In the genomic region with DNA sequence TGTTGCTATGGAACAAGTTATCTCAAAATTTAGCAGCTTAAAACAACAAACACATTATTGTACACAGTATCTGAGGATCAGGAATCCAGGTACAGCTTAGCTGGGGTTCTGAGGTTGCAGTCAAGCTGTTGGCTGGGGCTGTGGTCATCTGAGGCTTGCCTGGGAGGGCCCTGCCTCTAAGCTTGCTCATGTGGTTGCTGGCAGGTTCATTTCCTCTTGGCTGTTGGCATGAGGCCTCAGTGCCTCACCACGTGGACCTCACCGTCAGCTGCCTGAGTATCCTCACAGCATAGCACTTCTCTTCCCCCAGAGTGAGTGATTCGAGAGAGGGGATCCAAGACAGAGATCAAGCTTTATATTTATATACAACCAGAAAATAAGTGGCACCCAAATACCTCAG, we compare ENCODE assay signal across 10 cellular contexts. TPM values are rescaled to one million over a fixed set of nuclear protein-coding genes. Genes with fewer than 3 reads are reported as not detected.
A peak's percentile ranks its signal among the peaks of the same experiment; 100 is the strongest.
DNase-seq lines count a peak whose midpoint lies in the region; ATAC-seq lines count a peak whose summit lies in the region.
"Had no signal": no experiment of that assay in that cellular context is flagged by ENCODE, and none has a peak within 500 bp of the region (broad histone marks: within the 10 kb centered on the region; RNA-seq: fewer than 3 reads in every experiment).

No MANE protein-coding gene starts in this region.

- H3K36me3 Mint-ChIP-seq in activated CD8-positive, alpha-beta T cell treated with anti-CD3 and anti-CD28 coated beads, Interleukin-2, amount 10 ng/mL, durations not matched to agents 7 days and 5 days (ENCODE audit: low read depth): peaks cover 48% of the 10 kb centered on the region
- peaks cover 38% of the 10 kb centered on the region for H3K36me3 Mint-ChIP-seq in effector memory CD8-positive, alpha-beta T cell (ENCODE audit: insufficient read depth)

- H3K9me3 Mint-ChIP-seq in activated CD8-positive, alpha-beta T cell treated with anti-CD3 and anti-CD28 coated beads, Interleukin-2, amount 10 ng/mL, durations not matched to agents 7 days and 5 days (ENCODE audit: insufficient read depth): peaks cover 17% of the 10 kb centered on the region
- peaks cover 11 to 16% of the 10 kb centered on the region in 2 donors for H3K9me3 Mint-ChIP-seq in effector memory CD8-positive, alpha-beta T cell

- ATAC-seq in HG02798 (IDR thresholded peaks at IDR 0.05; ENCODE audit: poor library complexity, unreplicated experiment): peak; percentile 44
- ATAC-seq in activated CD8-positive, alpha-beta T cell treated with anti-CD3 and anti-CD28 coated beads, Interleukin-2, amount 10 ng/mL, durations not matched to agents 7 days and 5 days: peak; percentile 70
- ATAC-seq in left ventricle myocardium superior: peak; percentile 94
- no peak for ATAC-seq in effector memory CD8-positive, alpha-beta T cell (replicated peaks)
- no peak for ATAC-seq in GM21737 (IDR thresholded peaks at IDR 0.05; ENCODE audit: unreplicated experiment)

- peak overlapping the region; percentile 63 for H3K27ac Mint-ChIP-seq in activated CD8-positive, alpha-beta T cell treated with anti-CD3 and anti-CD28 coated beads, Interleukin-2, amount 10 ng/mL, durations not matched to agents 7 days and 5 days
- no peak overlapping the region for H3K27ac Mint-ChIP-seq in effector memory CD8-positive, alpha-beta T cell

- DNase-seq in AG20443 (ENCODE audit: low spot score) (peak; percentile 35), left ventricle myocardium superior (peak; percentile 71), NCI-H2227 treated with DMSO at 0.1 percent for 48 hours (lab: John Stamatoyannopoulos, UW) (no peak), NCI-H345 treated with DMSO at 0.1 percent for 48 hours (lab: John Stamatoyannopoulos, UW; ENCODE audit: unreplicated experiment) (no peak)
- DNase-seq in activated CD8-positive, alpha-beta T cell treated with anti-CD3 and anti-CD28 coated beads, Interleukin-2, amount 10 ng/mL, durations not matched to agents 7 days and 5 days: peak; percentile 53
- DNase-seq in effector memory CD8-positive, alpha-beta T cell: no peak
- DNase-seq: Karpas-422 had no signal

- intact Hi-C loops in left ventricle myocardium superior (cut with micrococcal nuclease): no loop called here

- no peak overlapping the region for H3K4me3 Mint-ChIP-seq in activated CD8-positive, alpha-beta T cell treated with anti-CD3 and anti-CD28 coated beads, Interleukin-2, amount 10 ng/mL, durations not matched to agents 7 days and 5 days
- no peak overlapping the region for H3K4me3 Mint-ChIP-seq in effector memory CD8-positive, alpha-beta T cell
- H3K4me3 Mint-ChIP-seq: immature natural killer cell had no signal

- CTCF ChIA-PET in activated CD8-positive, alpha-beta T cell treated with anti-CD3 and anti-CD28 coated beads, Interleukin-2, amount 10 ng/mL, durations not matched to agents 7 days and 5 days (lab: Charles Lee): no interaction called here

- peaks cover 27% of the 10 kb centered on the region for H3K4me1 Mint-ChIP-seq in activated CD8-positive, alpha-beta T cell treated with anti-CD3 and anti-CD28 coated beads, Interleukin-2, amount 10 ng/mL, durations not matched to agents 7 days and 5 days (ENCODE audit: low read depth)
- H3K4me1 Mint-ChIP-seq in effector memory CD8-positive, alpha-beta T cell (ENCODE audit: low read depth in 2 of 2): peaks cover 5 to 11% of the 10 kb centered on the region in 2 donors

- no peaks in the 10 kb centered on the region for H3K27me3 Mint-ChIP-seq in activated CD8-positive, alpha-beta T cell treated with anti-CD3 and anti-CD28 coated beads, Interleukin-2, amount 10 ng/mL, durations not matched to agents 7 days and 5 days (ENCODE audit: low read depth)
- H3K27me3 Mint-ChIP-seq in effector memory CD8-positive, alpha-beta T cell: no peaks in the 10 kb centered on the region

- POLR2A ChIA-PET in activated CD8-positive, alpha-beta T cell treated with anti-CD3 and anti-CD28 coated beads, Interleukin-2, amount 10 ng/mL, durations not matched to agents 7 days and 5 days (lab: Charles Lee): no interaction called here

RNA-seq across cellular contexts. Expression of a gene that starts 18.6 kb away (rescaled TPM):
- total RNA-seq in activated CD8-positive, alpha-beta T cell treated with anti-CD3 and anti-CD28 coated beads, Interleukin-2, amount 10 ng/mL, durations not matched to agents 7 days and 5 days: 10 to 100 TPM; 21.0 to 23.5 TPM
- total RNA-seq in left ventricle myocardium superior: 52.2 TPM

Comparison
In these comparisons a context has a peak if more than half of its experiments do, and no peak if none do; other contexts are left out.
1. DNase-seq: peak in AG20443 (single experiment), activated CD8-positive, alpha-beta T cell treated with anti-CD3 and anti-CD28 coated beads, Interleukin-2, amount 10 ng/mL, durations not matched to agents 7 days and 5 days (single experiment) and left ventricle myocardium superior (single experiment); none in NCI-H2227 treated with DMSO at 0.1 percent for 48 hours (single experiment), NCI-H345 treated with DMSO at 0.1 percent for 48 hours (single experiment) and effector memory CD8-positive, alpha-beta T cell (0 of 3).
2. ATAC-seq: peak in HG02798 (single experiment), activated CD8-positive, alpha-beta T cell treated with anti-CD3 and anti-CD28 coated beads, Interleukin-2, amount 10 ng/mL, durations not matched to agents 7 days and 5 days (single experiment) and left ventricle myocardium superior (single experiment); none in effector memory CD8-positive, alpha-beta T cell (single experiment) and GM21737 (single experiment).